In genomic region chr12:27334052-27334720, GRCh38 we compare ENCODE assay signal across 8 cellular contexts. TPM values are rescaled to one million over a fixed set of nuclear protein-coding genes. Genes with fewer than 3 reads are reported as not detected.
DNase-seq lines count a peak whose midpoint lies in the region; ATAC-seq and TF ChIP-seq lines count a peak whose summit lies in the region.

No MANE protein-coding gene starts in this region.

- H3K27me3 Mint-ChIP-seq in central memory CD8-positive, alpha-beta T cell, result peaks cover 57% of the 10 kb centered on the region
- H3K27me3 Mint-ChIP-seq in neural crest cell (ENCODE audit: low read depth), result peaks cover 66% of the 10 kb centered on the region

- H3K9me3 Mint-ChIP-seq in central memory CD8-positive, alpha-beta T cell, result no peaks in the 10 kb centered on the region
- H3K9me3 Mint-ChIP-seq in neural crest cell, result no peaks in the 10 kb centered on the region

- no peak for ATAC-seq in central memory CD8-positive, alpha-beta T cell (replicated peaks; ENCODE audit: extremely low read depth, poor library complexity, severe bottlenecking)

- peak overlapping the region; percentile 89 for H3K4me3 Mint-ChIP-seq in central memory CD8-positive, alpha-beta T cell
- H3K4me3 Mint-ChIP-seq in neural crest cell, result peak overlapping the region; percentile 92

- no peak for TF ChIP-seq CTCF in GM13976 (IDR thresholded peaks at IDR 0.05; ENCODE audit: borderline replicate concordance, control extremely low read depth, extremely low read depth, insufficient read depth, missing control alignments)
- TF ChIP-seq CTCF in neural crest cell (conservative IDR thresholded peaks at IDR 0.05), result no peak

- in situ Hi-C loops in GM13976 (cut with MboI; ENCODE audit: low sequenced_read_pairs, unreplicated experiment), result no loop called here

- H3K4me1 Mint-ChIP-seq in central memory CD8-positive, alpha-beta T cell, result peaks cover 14% of the 10 kb centered on the region
- peaks cover 19% of the 10 kb centered on the region for H3K4me1 Mint-ChIP-seq in neural crest cell

- DNase-seq in GM13976 (ENCODE audit: low spot score), result peak; percentile 45
- peak; percentile 67 for DNase-seq in HT-29 (ENCODE audit: low spot score)
- no peak for DNase-seq in central memory CD8-positive, alpha-beta T cell (ENCODE audit: low spot score in 2 of 2)
- DNase-seq in neural crest cell (ENCODE audit: low read depth, low spot score), result no peak
- DNase-seq in stimulated activated CD4-positive, alpha-beta T cell treated with anti-CD3 and anti-CD28 coated beads, Interleukin-4, amount 100 ng/mL, for 1 hour, result no peak
- no peak for DNase-seq in NCI-H2196 treated with DMSO at 0.1 percent for 48 hours (lab: John Stamatoyannopoulos, UW; ENCODE audit: unreplicated experiment)
- DNase-seq in stimulated activated CD4-positive, alpha-beta T cell treated with anti-CD3 and anti-CD28 coated beads, Interleukin-12 subunit alpha, Interleukin-12 subunit beta, amount 100 ng/mL, for 4 hours, result no peak
- DNase-seq in NCI-H748 (lab: John Stamatoyannopoulos, UW; ENCODE audit: unreplicated experiment), result no peak

- H3K27ac Mint-ChIP-seq in central memory CD8-positive, alpha-beta T cell (ENCODE audit: low read depth), result no peak overlapping the region
- no peak overlapping the region for H3K27ac Mint-ChIP-seq in neural crest cell (ENCODE audit: unreplicated experiment)

- H3K36me3 Mint-ChIP-seq in central memory CD8-positive, alpha-beta T cell (ENCODE audit: insufficient read depth), result peaks cover 4% of the 10 kb centered on the region
- H3K36me3 Mint-ChIP-seq in neural crest cell (ENCODE audit: low read depth), result no peaks in the 10 kb centered on the region

RNA-seq across cellular contexts. Expression of gene BMAL2, which starts 1.6 kb away (rescaled TPM):
- 20.2 and 22.3 TPM in 2 replicates for total RNA-seq in HT-29 (2014; rRNA removed; shearing (Covaris generic))
- 7.6 and 8.0 TPM in 2 replicates for total RNA-seq in neural crest cell

Comparison
In these comparisons a context has a peak if more than half of its experiments do, and no peak if none do; other contexts are left out.
1. DNase-seq: peak in GM13976 (single experiment) and HT-29 (single experiment); none in central memory CD8-positive, alpha-beta T cell (0 of 2), neural crest cell (single experiment), stimulated activated CD4-positive, alpha-beta T cell treated with anti-CD3 and anti-CD28 coated beads, Interleukin-4, amount 100 ng/mL, for 1 hour (single experiment), NCI-H2196 treated with DMSO at 0.1 percent for 48 hours (single experiment), stimulated activated CD4-positive, alpha-beta T cell treated with anti-CD3 and anti-CD28 coated beads, Interleukin-12 subunit alpha, Interleukin-12 subunit beta, amount 100 ng/mL, for 4 hours (single experiment) and NCI-H748 (single experiment).